In the genomic region with DNA sequence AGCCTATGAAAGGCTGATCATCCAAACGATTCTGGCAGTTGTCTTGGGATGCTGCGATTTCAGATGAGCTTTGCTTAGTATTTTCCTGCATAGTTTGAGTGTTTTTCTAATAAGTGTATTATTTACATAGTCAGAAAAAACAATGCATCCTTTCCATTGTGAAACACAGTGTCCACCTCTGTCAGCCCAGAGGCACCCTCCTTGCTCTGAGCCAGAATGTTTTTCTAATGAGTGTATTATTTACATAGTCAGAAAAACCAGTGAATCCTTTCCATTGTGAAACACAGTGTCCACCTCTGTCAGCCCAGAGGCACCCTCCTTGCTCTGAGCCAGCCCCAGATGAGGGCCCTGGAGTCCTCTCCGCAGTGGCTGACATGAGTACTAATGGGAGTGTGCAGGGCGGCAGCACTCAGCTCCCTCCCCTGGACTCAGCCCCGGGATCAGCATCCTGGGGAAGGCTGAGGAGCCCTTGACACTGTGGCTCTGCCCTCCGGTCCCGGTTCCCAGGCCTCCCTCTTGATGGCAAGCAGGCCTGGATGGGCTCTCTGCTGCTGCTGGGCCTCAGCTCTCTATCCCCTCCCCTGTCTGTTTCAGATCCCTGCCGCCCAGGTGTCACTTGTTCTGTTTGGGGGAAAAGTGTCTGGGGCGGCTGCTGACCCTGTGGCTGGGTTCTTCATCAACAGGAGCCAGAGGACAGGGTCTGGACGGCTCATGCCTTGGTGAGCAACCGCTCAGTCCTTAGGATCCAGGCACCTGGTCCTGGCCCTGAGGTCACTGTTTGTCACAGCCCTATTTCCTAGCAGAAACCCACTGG, we compare ENCODE assay signal across 1 cellular context.
TF ChIP-seq lines count a peak whose summit lies in the region.

No MANE protein-coding gene starts in this region.

TF ChIP-seq in SK-N-SH, 30 proteins besides CTCF, POLR2A, EP300 and RAD21 (continued from another document):
- TF ChIP-seq, protein P1, sequence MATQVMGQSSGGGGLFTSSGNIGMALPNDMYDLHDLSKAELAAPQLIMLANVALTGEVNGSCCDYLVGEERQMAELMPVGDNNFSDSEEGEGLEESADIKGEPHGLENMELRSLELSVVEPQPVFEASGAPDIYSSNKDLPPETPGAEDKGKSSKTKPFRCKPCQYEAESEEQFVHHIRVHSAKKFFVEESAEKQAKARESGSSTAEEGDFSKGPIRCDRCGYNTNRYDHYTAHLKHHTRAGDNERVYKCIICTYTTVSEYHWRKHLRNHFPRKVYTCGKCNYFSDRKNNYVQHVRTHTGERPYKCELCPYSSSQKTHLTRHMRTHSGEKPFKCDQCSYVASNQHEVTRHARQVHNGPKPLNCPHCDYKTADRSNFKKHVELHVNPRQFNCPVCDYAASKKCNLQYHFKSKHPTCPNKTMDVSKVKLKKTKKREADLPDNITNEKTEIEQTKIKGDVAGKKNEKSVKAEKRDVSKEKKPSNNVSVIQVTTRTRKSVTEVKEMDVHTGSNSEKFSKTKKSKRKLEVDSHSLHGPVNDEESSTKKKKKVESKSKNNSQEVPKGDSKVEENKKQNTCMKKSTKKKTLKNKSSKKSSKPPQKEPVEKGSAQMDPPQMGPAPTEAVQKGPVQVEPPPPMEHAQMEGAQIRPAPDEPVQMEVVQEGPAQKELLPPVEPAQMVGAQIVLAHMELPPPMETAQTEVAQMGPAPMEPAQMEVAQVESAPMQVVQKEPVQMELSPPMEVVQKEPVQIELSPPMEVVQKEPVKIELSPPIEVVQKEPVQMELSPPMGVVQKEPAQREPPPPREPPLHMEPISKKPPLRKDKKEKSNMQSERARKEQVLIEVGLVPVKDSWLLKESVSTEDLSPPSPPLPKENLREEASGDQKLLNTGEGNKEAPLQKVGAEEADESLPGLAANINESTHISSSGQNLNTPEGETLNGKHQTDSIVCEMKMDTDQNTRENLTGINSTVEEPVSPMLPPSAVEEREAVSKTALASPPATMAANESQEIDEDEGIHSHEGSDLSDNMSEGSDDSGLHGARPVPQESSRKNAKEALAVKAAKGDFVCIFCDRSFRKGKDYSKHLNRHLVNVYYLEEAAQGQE (IDR thresholded peaks at IDR 0.05; ENCODE audit: low read depth, low read length): no peak
- TF ChIP-seq, protein P2, sequence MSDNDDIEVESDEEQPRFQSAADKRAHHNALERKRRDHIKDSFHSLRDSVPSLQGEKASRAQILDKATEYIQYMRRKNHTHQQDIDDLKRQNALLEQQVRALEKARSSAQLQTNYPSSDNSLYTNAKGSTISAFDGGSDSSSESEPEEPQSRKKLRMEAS (IDR thresholded peaks at IDR 0.05; ENCODE audit: low read depth): no peak
